In the genomic region with DNA sequence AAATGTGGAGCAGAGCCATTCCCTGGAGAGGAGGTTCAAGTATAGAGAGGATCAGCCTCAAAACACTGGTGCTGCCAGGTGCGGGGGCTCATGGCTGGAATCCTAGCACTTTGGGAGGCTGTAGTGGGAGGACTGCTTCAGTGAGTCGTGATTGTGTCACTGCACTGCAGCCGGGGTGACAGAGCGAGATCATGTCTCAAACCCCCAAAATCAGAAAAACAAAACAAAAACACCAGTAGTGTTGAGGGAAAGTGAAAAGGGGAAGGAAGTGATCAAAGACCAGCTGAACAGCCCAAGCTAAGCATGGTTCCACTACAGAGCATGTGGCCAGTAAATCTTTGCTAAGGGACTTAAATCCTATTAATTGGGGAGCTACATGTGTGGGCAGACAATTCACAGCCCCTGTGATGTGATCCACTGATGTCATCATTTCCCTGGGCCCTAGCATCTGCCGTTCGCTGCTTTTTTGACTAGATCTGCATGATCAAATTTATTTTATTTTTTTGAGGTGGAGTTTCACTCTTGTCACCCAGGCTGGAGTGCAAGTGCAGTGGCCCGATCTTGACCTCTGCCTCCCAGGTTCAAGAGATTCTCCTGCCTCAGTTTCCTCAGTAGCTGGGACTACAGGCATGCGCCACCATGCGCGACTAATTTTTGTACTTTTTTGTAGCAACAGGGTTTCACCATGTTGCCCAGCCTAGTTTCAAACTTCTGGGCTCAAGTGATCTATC, we compare ENCODE assay signal across 10 cellular contexts. TPM values are rescaled to one million over a fixed set of nuclear protein-coding genes. Genes with fewer than 3 reads are reported as not detected.
DNase-seq lines count a peak whose midpoint lies in the region; ATAC-seq and TF ChIP-seq lines count a peak whose summit lies in the region.
"Had no signal": no experiment of that assay in that cellular context is flagged by ENCODE, and none has a peak within 500 bp of the region (broad histone marks: within the 10 kb centered on the region; RNA-seq: fewer than 3 reads in every experiment).

No MANE protein-coding gene starts in this region.

- H3K27me3 ChIP-seq in adrenal gland, result no peaks in the 10 kb centered on the region

- H3K36me3 ChIP-seq in adrenal gland (replicated peaks in 1 of 2), result peaks cover 0 to 19% of the 10 kb centered on the region in 2 donors

- no peak overlapping the region for H3K27ac ChIP-seq in adrenal gland

- TF ChIP-seq CTCF in adrenal gland (IDR thresholded peaks at IDR 0.05), result no peak

- 76 to 81% (median 78%) methylated on average over 10 of the region's 10 CpGs for WGBS in adrenal gland, 4 donors

- intact Hi-C loops in adrenal gland (cut with DNase I), result loop anchor here (10.0 kb wide), 2 partner anchors 57 to 157 kb away; a partner anchor contains a TSS

- DNase-seq in AML-193 (lab: John Stamatoyannopoulos, UW) (peak; percentile 40 to 67), KBM-7 (peak; percentile 75), cerebellar cortex (ENCODE audit: low spot score) (no peak), SHP77 treated with DMSO at 0.1 percent for 48 hours (lab: John Stamatoyannopoulos, UW) (no peak), adrenal gland (no peak), AG08395 (ENCODE audit: low spot score) (no peak)
- no peak for DNase-seq in activated naive CD4-positive, alpha-beta T cell treated with anti-CD3 and anti-CD28 coated beads, Interleukin-2, amount 50 U/mL, for 72 hours (ENCODE audit: low spot score in 2 of 2)
- DNase-seq: activated CD4-positive, CD25-positive, alpha-beta regulatory T cell treated with anti-CD3 and anti-CD28 coated beads, Interleukin-2, amount 50 U/mL, for 72 hours; stimulated activated naive CD8-positive, alpha-beta T cell treated with anti-CD3 and anti-CD28 coated beads, Interleukin-15, Interleukin-2, amounts not matched to agents 100 U/mL and 50 U/mL, for 24 hours had no signal

- H3K4me3 ChIP-seq in adrenal gland, result no peak overlapping the region

- H3K9me3 Mint-ChIP-seq in activated naive CD4-positive, alpha-beta T cell treated with anti-CD3 and anti-CD28 coated beads, Interleukin-2, amount 50 U/mL, for 72 hours, result no peaks in the 10 kb centered on the region

- peaks cover 0 to 3% of the 10 kb centered on the region in 2 donors for H3K4me1 ChIP-seq in adrenal gland (replicated peaks in 1 of 2)

- TF ChIP-seq POLR2A in adrenal gland (IDR thresholded peaks at IDR 0.05), result no peak

- ATAC-seq in GM19035 (IDR thresholded peaks at IDR 0.05; ENCODE audit: unreplicated experiment), result peak; percentile 17
- no peak for ATAC-seq in activated naive CD4-positive, alpha-beta T cell treated with anti-CD3 and anti-CD28 coated beads, Interleukin-2, amount 50 U/mL, for 72 hours
- ATAC-seq: stimulated activated naive CD8-positive, alpha-beta T cell treated with anti-CD3 and anti-CD28 coated beads, Interleukin-15, Interleukin-2, amounts not matched to agents 100 U/mL and 50 U/mL, for 24 hours had no signal

- H3K36me3 Mint-ChIP-seq in activated naive CD4-positive, alpha-beta T cell treated with anti-CD3 and anti-CD28 coated beads, Interleukin-2, amount 50 U/mL, for 72 hours, result peaks cover 0 to 6% of the 10 kb centered on the region in 2 donors

- peak overlapping the region; percentile 12 to 51 for H3K27ac Mint-ChIP-seq in activated naive CD4-positive, alpha-beta T cell treated with anti-CD3 and anti-CD28 coated beads, Interleukin-2, amount 50 U/mL, for 72 hours

- in situ Hi-C loops in KBM-7 (cut with MboI; ENCODE audit: low pct_unique_long_range_greater_than_20kb, low sequenced_read_pairs), result no loop called here

- H3K9me3 ChIP-seq in adrenal gland (replicated peaks in 1 of 3), result no peaks in the 10 kb centered on the region

RNA-seq across cellular contexts. Expression of a gene that starts 2.7 kb away (rescaled TPM):
- total RNA-seq in activated naive CD4-positive, alpha-beta T cell treated with anti-CD3 and anti-CD28 coated beads, Interleukin-2, amount 50 U/mL, for 72 hours, result 10 to 100 TPM in 1 of 2 donors, 1 to 10 TPM in 1; 5.7 to 14.1 TPM
- total RNA-seq in adrenal gland, result 10 to 100 TPM in 6 of 8 donors, 1 to 10 TPM in 2; 7.1 to 19.5 (median 14.8) TPM
- 10 to 100 TPM in 1 of 3 donors, 1 to 10 TPM in 2; 3.9 to 13.1 (median 6.6) TPM for polyA plus RNA-seq in adrenal gland

RNA-seq across cellular contexts. Expression of a gene that starts 28.1 kb away (rescaled TPM):
- 10 to 100 TPM; 20.1 to 31.8 TPM for total RNA-seq in activated naive CD4-positive, alpha-beta T cell treated with anti-CD3 and anti-CD28 coated beads, Interleukin-2, amount 50 U/mL, for 72 hours
- total RNA-seq in adrenal gland, result 100 to 1,000 TPM in 4 of 8 donors, 10 to 100 TPM in 4; 62.2 to 267 (median 101) TPM
- polyA plus RNA-seq in adrenal gland, result 100 to 1,000 TPM in 1 of 3 donors, 10 to 100 TPM in 2; 56.4 to 195 (median 82.7) TPM

RNA-seq across cellular contexts. Expression of a gene that starts 56.5 kb away (rescaled TPM):
- 10 to 100 TPM; 32.5 to 36.9 TPM for total RNA-seq in activated naive CD4-positive, alpha-beta T cell treated with anti-CD3 and anti-CD28 coated beads, Interleukin-2, amount 50 U/mL, for 72 hours
- total RNA-seq in adrenal gland, result 10 to 100 TPM; 28.1 to 68.2 (median 42.4) TPM
- polyA plus RNA-seq in adrenal gland, result 10 to 100 TPM; 13.5 to 57.0 (median 16.0) TPM

Comparison
In these comparisons a context has a peak if more than half of its experiments do, and no peak if none do; other contexts are left out.
1. DNase-seq: peak in AML-193 (2 of 2) and KBM-7 (single experiment); none in activated naive CD4-positive, alpha-beta T cell treated with anti-CD3 and anti-CD28 coated beads, Interleukin-2, amount 50 U/mL, for 72 hours (0 of 2), cerebellar cortex (single experiment), SHP77 treated with DMSO at 0.1 percent for 48 hours (single experiment), adrenal gland (0 of 7) and AG08395 (single experiment).